7 cellular contexts compared by ENCODE assay signal in genomic region chr16:4116328-4117249, GRCh38. TPM values are rescaled to one million over a fixed set of nuclear protein-coding genes. Genes with fewer than 3 reads are reported as not detected.
A peak's percentile ranks its signal among the peaks of the same experiment; 100 is the strongest.
DNase-seq lines count a peak whose midpoint lies in the region; ATAC-seq and TF ChIP-seq lines count a peak whose summit lies in the region.

ADCY9 (minus strand) TSS chr16:4116442; CDS start chr16:4115442, 1,000 bp downstream.

- H3K4me3 ChIP-seq in GM12864 (ENCODE audit: low read depth, low read length) = peak within 1 kb of the TSS; percentile 46
- H3K4me3 ChIP-seq in duodenal mucosa (ENCODE audit: low read depth in 1 of 2, low read length in 2 of 2) = peak within 1 kb of the TSS; percentile 78 to 79
- H3K4me3 ChIP-seq in right lobe of liver = peak within 1 kb of the TSS; percentile 54 to 67 (median 64)

- H3K9me3 ChIP-seq in duodenal mucosa (ENCODE audit: control insufficient read depth in 1 of 2, low read length in 2 of 2) (no peaks in the 10 kb centered on the region), right lobe of liver (no peaks in the 10 kb centered on the region)

- H3K4me1 ChIP-seq in duodenal mucosa (ENCODE audit: control insufficient read depth in 1 of 2, insufficient read depth in 2 of 2, low read length in 2 of 2) (peaks cover 36 to 42% of the 10 kb centered on the region in 2 donors), right lobe of liver (peaks cover 0 to 33% (median 16%) of the 10 kb centered on the region in 4 donors)

- TF ChIP-seq CTCF in GM12864 (IDR thresholded peaks at IDR 0.05; ENCODE audit: low read depth, low read length, missing control alignments) (no peak), right lobe of liver (IDR thresholded peaks at IDR 0.05) (no peak)

- H3K9me3 Mint-ChIP-seq in activated CD4-positive, alpha-beta memory T cell treated with anti-CD3 and anti-CD28 coated beads, Interleukin-2, amount 10 ng/mL, durations not matched to agents 7 days and 5 days = no peaks in the 10 kb centered on the region

- H3K27me3 ChIP-seq in duodenal mucosa (ENCODE audit: control insufficient read depth in 1 of 2, insufficient read depth in 2 of 2, low read length in 2 of 2) (no peaks in the 10 kb centered on the region), right lobe of liver (no peaks in the 10 kb centered on the region)

- ATAC-seq in HG02759 (IDR thresholded peaks at IDR 0.05; ENCODE audit: unreplicated experiment) = peak; percentile 84
- peak; percentile 76 to 84 (median 80) for ATAC-seq in right lobe of liver

- H3K4me3 Mint-ChIP-seq in activated CD4-positive, alpha-beta memory T cell treated with anti-CD3 and anti-CD28 coated beads, Interleukin-2, amount 10 ng/mL, durations not matched to agents 7 days and 5 days = peak within 1 kb of the TSS; percentile 72

- H3K36me3 Mint-ChIP-seq in activated CD4-positive, alpha-beta memory T cell treated with anti-CD3 and anti-CD28 coated beads, Interleukin-2, amount 10 ng/mL, durations not matched to agents 7 days and 5 days (ENCODE audit: low read depth) = peaks cover 25% of the 10 kb centered on the region

- peak within 1 kb of the TSS; percentile 62 to 82 for H3K9ac ChIP-seq in duodenal mucosa (ENCODE audit: low read depth in 1 of 2, low read length in 2 of 2)

- WGBS in right lobe of liver (ENCODE audit: insufficient coverage, low coverage, low lambda C conversion rate, missing lambda C conversion rate) = 11% methylated on average over 13 of the region's 104 CpGs

- intact Hi-C loops in right lobe of liver (cut with DNase I) = loop anchor here in 1 of 2 donors (10.0 kb wide), 2 partner anchors 52 to 112 kb away; no protein-coding TSS in a partner anchor

- H3K27ac ChIP-seq in duodenal mucosa (ENCODE audit: low read depth, low read length) = peak within 1 kb of the TSS; percentile 17
- H3K27ac ChIP-seq in right lobe of liver = peak within 1 kb of the TSS in 2 of 3 donors; percentile 59 to 62

- H3K36me3 ChIP-seq in duodenal mucosa (ENCODE audit: control insufficient read depth in 1 of 2, insufficient read depth in 2 of 2, low read length in 2 of 2) (no peaks in the 10 kb centered on the region), right lobe of liver (no peaks in the 10 kb centered on the region)

- peak within 1 kb of the TSS; percentile 53 for H3K27ac Mint-ChIP-seq in activated CD4-positive, alpha-beta memory T cell treated with anti-CD3 and anti-CD28 coated beads, Interleukin-2, amount 10 ng/mL, durations not matched to agents 7 days and 5 days

- peaks cover 41% of the 10 kb centered on the region for H3K4me1 Mint-ChIP-seq in activated CD4-positive, alpha-beta memory T cell treated with anti-CD3 and anti-CD28 coated beads, Interleukin-2, amount 10 ng/mL, durations not matched to agents 7 days and 5 days

- DNase-seq in GM12864 (ENCODE audit: low read depth) = no peak
- DNase-seq in NCI-H2196 treated with DMSO at 0.1 percent for 48 hours (lab: John Stamatoyannopoulos, UW; ENCODE audit: unreplicated experiment) = peak; percentile 61
- DNase-seq in activated CD4-positive, alpha-beta memory T cell treated with anti-CD3 and anti-CD28 coated beads, Interleukin-2, amount 10 ng/mL, durations not matched to agents 7 days and 5 days = peak; percentile 81
- peak; percentile 83 to 87 (median 84) for DNase-seq in right lobe of liver
- peak; percentile 62 to 72 for DNase-seq in stimulated activated CD4-positive, alpha-beta T cell treated with anti-CD3 and anti-CD28 coated beads, Interleukin-2, amount 100 ng/mL, for 48 hours

- POLR2A ChIA-PET in activated CD4-positive, alpha-beta memory T cell treated with anti-CD3 and anti-CD28 coated beads, Interleukin-2, amount 10 ng/mL, durations not matched to agents 7 days and 5 days (lab: Charles Lee) = interaction anchor here (0.6 to 3.0 kb wide), 7 partner anchors 9 to 236 kb away, joined by 3 to 10 read pairs (median 4); partner anchors contain the start of gene CREBBP

- TF ChIP-seq POLR2A in right lobe of liver (IDR thresholded peaks at IDR 0.05) = peak; percentile 60

- peaks cover 12% of the 10 kb centered on the region for H3K27me3 Mint-ChIP-seq in activated CD4-positive, alpha-beta memory T cell treated with anti-CD3 and anti-CD28 coated beads, Interleukin-2, amount 10 ng/mL, durations not matched to agents 7 days and 5 days

- CTCF ChIA-PET in activated CD4-positive, alpha-beta memory T cell treated with anti-CD3 and anti-CD28 coated beads, Interleukin-2, amount 10 ng/mL, durations not matched to agents 7 days and 5 days (lab: Charles Lee) = interaction anchor here (2.4 kb wide), 1 partner anchor 137 kb away, joined by 14 read pairs; no protein-coding TSS in a partner anchor

RNA-seq across cellular contexts. Expression of gene ADCY9, which starts in this region (rescaled TPM):
- 1 to 10 TPM; 9.0 to 9.5 TPM for total RNA-seq in activated CD4-positive, alpha-beta memory T cell treated with anti-CD3 and anti-CD28 coated beads, Interleukin-2, amount 10 ng/mL, durations not matched to agents 7 days and 5 days
- 10 to 100 TPM; 17.3 to 41.5 (median 25.6) TPM for total RNA-seq in right lobe of liver
